In the genomic region with DNA sequence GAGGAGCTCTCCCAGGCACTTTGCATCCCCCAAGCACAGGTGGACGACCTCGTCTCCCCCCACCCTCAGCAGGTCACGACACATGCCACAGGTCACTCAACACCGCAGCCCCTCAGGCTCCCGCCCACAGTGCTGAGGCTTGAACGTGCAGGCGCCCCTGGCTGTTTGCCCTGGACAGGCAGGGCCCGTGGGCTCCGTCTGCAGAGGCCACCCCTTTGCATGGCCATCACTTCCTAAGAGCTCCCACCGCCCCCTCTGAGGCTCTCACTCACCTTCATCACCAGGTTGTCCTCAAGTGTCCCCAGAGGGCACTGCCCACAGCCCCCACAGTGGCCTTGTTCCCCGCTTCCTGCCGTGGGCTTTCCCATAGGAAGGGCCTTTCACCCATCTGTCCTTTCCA, we compare ENCODE assay signal across 21 cellular contexts.
"Had no signal": no experiment of that assay in that cellular context is flagged by ENCODE, and none has a peak within 500 bp of the region (broad histone marks: within the 10 kb centered on the region; RNA-seq: fewer than 3 reads in every experiment).

No MANE protein-coding gene starts in this region.

- H3K9me3 ChIP-seq: adrenal gland, breast epithelium, heart right ventricle, lower lobe of right lung had no signal

- H3K27ac ChIP-seq: adrenal gland, breast epithelium, coronary artery, lower lobe of right lung, WERI-Rb-1 had no signal

- DNase-seq: activated CD4-positive, alpha-beta T cell treated with anti-CD3 and anti-CD28 coated beads for 1 hour; activated CD4-positive, alpha-beta T cell treated with anti-CD3 and anti-CD28 coated beads, Interleukin-2, amount 50 U/mL, for 1 hour; activated CD8-positive, alpha-beta T cell treated with anti-CD3 and anti-CD28 coated beads, Interleukin-2, amount 10 ng/mL, durations not matched to agents 7 days and 5 days; activated gamma-delta T cell treated with Interleukin-2 at 50 U/mL for 16 hours; activated T-cell treated with anti-CD3 and anti-CD28 coated beads, Interleukin-2, amount 50 U/mL, for 1 hour; adrenal gland; cerebellar nuclear complex; left colon; lower lobe of right lung; natural killer cell; stimulated activated CD4-positive, alpha-beta T cell treated with anti-CD3 and anti-CD28 coated beads, Interleukin-2, amount 100 ng/mL, for 48 hours; stimulated activated CD8-positive, alpha-beta memory T cell treated with anti-CD3 and anti-CD28 coated beads, Interleukin-4, amount 100 ng/mL, for 48 hours; stimulated activated naive CD4-positive, alpha-beta T cell treated with Interleukin-2 at 50 U/mL for 16 hours; T-cell; WERI-Rb-1 had no signal

- ATAC-seq: activated CD8-positive, alpha-beta T cell treated with anti-CD3 and anti-CD28 coated beads, Interleukin-2, amount 10 ng/mL, durations not matched to agents 7 days and 5 days; left colon; natural killer cell; T-cell had no signal

- H3K36me3 ChIP-seq: breast epithelium had no signal

- H3K4me1 ChIP-seq: adrenal gland, breast epithelium, lower lobe of right lung had no signal

- H3K4me3 ChIP-seq: adrenal gland, breast epithelium, coronary artery, heart right ventricle, lower lobe of right lung had no signal

- H3K27me3 ChIP-seq: adrenal gland, breast epithelium, heart right ventricle had no signal

- FAIRE-seq: astrocyte, keratinocyte, TTC549 had no signal
